In the genomic region with DNA sequence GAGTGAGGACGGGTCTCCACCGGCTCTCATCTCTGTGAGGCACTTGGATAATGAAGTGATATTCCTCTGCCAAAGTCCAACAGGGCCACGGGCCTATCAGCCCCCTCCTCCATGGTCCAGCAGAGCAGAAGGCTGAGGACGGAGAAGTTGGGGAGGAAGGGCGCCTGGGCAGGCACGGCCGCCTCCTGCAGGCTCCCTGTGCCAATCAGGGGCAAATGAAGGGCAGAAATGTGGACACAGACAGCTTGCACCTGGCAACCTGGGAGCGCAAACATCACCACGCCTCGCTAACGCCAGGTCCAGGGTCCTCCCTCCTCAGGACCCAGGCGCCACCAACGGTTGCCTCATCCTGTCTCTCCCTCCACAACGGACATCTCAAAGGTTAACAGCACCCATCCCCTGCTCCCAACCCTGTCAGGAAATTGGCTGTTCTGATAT, we compare ENCODE assay signal across 10 cellular contexts. TPM values are rescaled to one million over a fixed set of nuclear protein-coding genes. Genes with fewer than 3 reads are reported as not detected.
DNase-seq lines count a peak whose midpoint lies in the region; ATAC-seq and TF ChIP-seq lines count a peak whose summit lies in the region.
"Had no signal": no experiment of that assay in that cellular context is flagged by ENCODE, and none has a peak within 500 bp of the region (broad histone marks: within the 10 kb centered on the region; RNA-seq: fewer than 3 reads in every experiment).

No MANE protein-coding gene starts in this region.

- H3K9ac ChIP-seq in liver (ENCODE audit: low read depth in 1 of 2, low read length in 2 of 2), result peak overlapping the region in 1 of 2 donors; percentile 44

- 18% methylated on average over 14 of the region's 14 CpGs for whole genome bisulfite sequencing in liver
- WGBS in transverse colon (ENCODE audit: low coverage in 1 of 2), 2 donors, result 69% methylated on average over 14 of the region's 14 CpGs; no CpG with 5 or more reads in 1 of the 2 donors

- no peak overlapping the region for H3K4me3 ChIP-seq in cardiac muscle cell
- H3K4me3 ChIP-seq in liver (ENCODE audit: low read depth in 1 of 3, low read length in 3 of 3), result no peak overlapping the region
- no peak overlapping the region for H3K4me3 ChIP-seq in transverse colon
- H3K4me3 ChIP-seq: suprapubic skin had no signal

- H3K36me3 ChIP-seq in cardiac muscle cell, result peaks cover 3% of the 10 kb centered on the region
- peaks cover 0 to 3% (median 2%) of the 10 kb centered on the region in 4 donors for H3K36me3 ChIP-seq in liver (ENCODE audit: control insufficient read depth in 4 of 4, insufficient read depth in 3 of 4, low read depth in 1 of 4, low read length in 3 of 4)
- no peaks in the 10 kb centered on the region for H3K36me3 ChIP-seq in transverse colon

- no peak overlapping the region for H3K4me3 Mint-ChIP-seq in activated CD4-positive, alpha-beta T cell treated with anti-CD3 and anti-CD28 coated beads for 36 hours
- H3K4me3 Mint-ChIP-seq: activated naive CD4-positive, alpha-beta T cell treated with anti-CD3 and anti-CD28 coated beads, Interleukin-2, amount 10 ng/mL, durations not matched to agents 7 days and 5 days had no signal

- H3K27ac ChIP-seq in cardiac muscle cell (peak overlapping the region; percentile 84), RWPE1 (peak overlapping the region; percentile 88), liver (ENCODE audit: low read depth in 1 of 2, low read length in 2 of 2) (peak overlapping the region; percentile 75 to 81), transverse colon (peak overlapping the region; percentile 88 to 98 (median 92))
- H3K27ac ChIP-seq: suprapubic skin had no signal

- peaks cover 6% of the 10 kb centered on the region for H3K36me3 Mint-ChIP-seq in activated CD4-positive, alpha-beta T cell treated with anti-CD3 and anti-CD28 coated beads for 36 hours (ENCODE audit: low read depth)

- peaks cover 89% of the 10 kb centered on the region for H3K4me1 Mint-ChIP-seq in activated CD4-positive, alpha-beta T cell treated with anti-CD3 and anti-CD28 coated beads for 36 hours

- TF ChIP-seq EP300 in transverse colon (IDR thresholded peaks at IDR 0.05; ENCODE audit: low read depth), result no peak

- in situ Hi-C loops in transverse colon (cut with MboI; ENCODE audit: low pct_ligation_motif_present in 1 of 4, low pct_unique_long_range_greater_than_20kb in 1 of 4, low sequenced_read_pairs in 3 of 4), result no loop called here

- no peak for ATAC-seq in Right ventricle myocardium superior (ENCODE audit: poor library complexity)
- ATAC-seq in activated CD4-positive, alpha-beta T cell treated with anti-CD3 and anti-CD28 coated beads for 36 hours, result no peak

- TF ChIP-seq CTCF in cardiac muscle cell (IDR thresholded peaks at IDR 0.05; ENCODE audit: low read depth, low read length), result no peak
- no peak for TF ChIP-seq CTCF in RWPE1 (conservative IDR thresholded peaks at IDR 0.05; ENCODE audit: low read depth)
- TF ChIP-seq CTCF in liver (IDR thresholded peaks at IDR 0.05; ENCODE audit: low read depth, low read length, missing input control), result no peak
- no peak for TF ChIP-seq CTCF in transverse colon (IDR thresholded peaks at IDR 0.05)

- intact Hi-C loops in Right ventricle myocardium superior (cut with DNase I), result no loop called here
- intact Hi-C loops in transverse colon (cut with DNase I; ENCODE audit: low total_unique reads), result no loop called here
- intact Hi-C loops in activated CD4-positive, alpha-beta T cell treated with anti-CD3 and anti-CD28 coated beads for 36 hours (cut with DNase I, micrococcal nuclease), result loop anchor here in 1 of 2 experiments (10.0 kb wide), 1 partner anchor 252 kb away; no protein-coding TSS in a partner anchor

- H3K27ac Mint-ChIP-seq in activated CD4-positive, alpha-beta T cell treated with anti-CD3 and anti-CD28 coated beads for 36 hours, result no peak overlapping the region
- H3K27ac Mint-ChIP-seq: activated naive CD4-positive, alpha-beta T cell treated with anti-CD3 and anti-CD28 coated beads, Interleukin-2, amount 10 ng/mL, durations not matched to agents 7 days and 5 days had no signal

- no peaks in the 10 kb centered on the region for H3K9me3 Mint-ChIP-seq in activated CD4-positive, alpha-beta T cell treated with anti-CD3 and anti-CD28 coated beads for 36 hours (ENCODE audit: low read depth)
- H3K9me3 Mint-ChIP-seq: activated naive CD4-positive, alpha-beta T cell treated with anti-CD3 and anti-CD28 coated beads, Interleukin-2, amount 10 ng/mL, durations not matched to agents 7 days and 5 days had no signal

- no peak for DNase-seq in cardiac muscle cell (ENCODE audit: low read depth in 1 of 2, low spot score in 1 of 2)
- no peak for DNase-seq in Right ventricle myocardium superior
- DNase-seq in RWPE1 (ENCODE audit: low spot score), result no peak
- DNase-seq in transverse colon, result peak; percentile 80
- no peak for DNase-seq in OCI-M1 (lab: John Stamatoyannopoulos, UW)
- no peak for DNase-seq in activated CD4-positive, alpha-beta T cell treated with anti-CD3 and anti-CD28 coated beads for 36 hours
- DNase-seq in GDM1 (lab: John Stamatoyannopoulos, UW), result no peak
- DNase-seq: activated naive CD4-positive, alpha-beta T cell treated with anti-CD3 and anti-CD28 coated beads, Interleukin-2, amount 10 ng/mL, durations not matched to agents 7 days and 5 days had no signal

- H3K9me3 ChIP-seq in cardiac muscle cell (ENCODE audit: low read depth) (no peaks in the 10 kb centered on the region), liver (ENCODE audit: control insufficient read depth in 4 of 4, low read length in 3 of 4) (no peaks in the 10 kb centered on the region), transverse colon (no peaks in the 10 kb centered on the region)
- H3K9me3 ChIP-seq: suprapubic skin had no signal

- no peaks in the 10 kb centered on the region for H3K27me3 Mint-ChIP-seq in activated CD4-positive, alpha-beta T cell treated with anti-CD3 and anti-CD28 coated beads for 36 hours
- H3K27me3 Mint-ChIP-seq: activated naive CD4-positive, alpha-beta T cell treated with anti-CD3 and anti-CD28 coated beads, Interleukin-2, amount 10 ng/mL, durations not matched to agents 7 days and 5 days had no signal

- H3K27me3 ChIP-seq in cardiac muscle cell (no peaks in the 10 kb centered on the region), liver (ENCODE audit: control insufficient read depth in 4 of 4, insufficient read depth in 4 of 4, low read length in 3 of 4) (no peaks in the 10 kb centered on the region), transverse colon (no peaks in the 10 kb centered on the region)
- H3K27me3 ChIP-seq: suprapubic skin had no signal

- POLR2A ChIA-PET in RWPE1 (lab: Yijun Ruan, JAX; ENCODE audit: low non-redundant PET), result no interaction called here
- POLR2A ChIA-PET in activated CD4-positive, alpha-beta T cell treated with anti-CD3 and anti-CD28 coated beads for 36 hours (lab: Charles Lee), result no interaction called here

- CTCF ChIA-PET in RWPE1 (lab: Yijun Ruan, JAX), result no interaction called here
- CTCF ChIA-PET in activated CD4-positive, alpha-beta T cell treated with anti-CD3 and anti-CD28 coated beads for 36 hours (lab: Charles Lee), result interaction anchor here (0.7 kb wide), 1 partner anchor 52 kb away, joined by 4 read pairs; no protein-coding TSS in a partner anchor

- TF ChIP-seq POLR2A in transverse colon (IDR thresholded peaks at IDR 0.05), result no peak

- TF ChIP-seq RAD21 in liver (IDR thresholded peaks at IDR 0.05), result peak; percentile 52 to 63

- peaks cover 70% of the 10 kb centered on the region for H3K4me1 ChIP-seq in cardiac muscle cell (ENCODE audit: low read depth)
- peaks cover 34 to 83% (median 71%) of the 10 kb centered on the region in 4 donors for H3K4me1 ChIP-seq in liver (ENCODE audit: control insufficient read depth in 4 of 4, insufficient read depth in 4 of 4, low read length in 3 of 4)
- H3K4me1 ChIP-seq in transverse colon, result peaks cover 84 to 96% (median 95%) of the 10 kb centered on the region in 4 donors

TF ChIP-seq in liver, 16 proteins besides CTCF, POLR2A, EP300 and RAD21 (continues in another document):
- TF ChIP-seq FOXA2 (IDR thresholded peaks at IDR 0.05) (peak; percentile 78), RXRA (IDR thresholded peaks at IDR 0.05) (peak; percentile 90 to 97), NR2F2 (IDR thresholded peaks at IDR 0.05) (no peak), SP1 (IDR thresholded peaks at IDR 0.05) (peak; percentile 77), YY1 (IDR thresholded peaks at IDR 0.05) (peak; percentile 76)
- TF ChIP-seq, protein P1, sequence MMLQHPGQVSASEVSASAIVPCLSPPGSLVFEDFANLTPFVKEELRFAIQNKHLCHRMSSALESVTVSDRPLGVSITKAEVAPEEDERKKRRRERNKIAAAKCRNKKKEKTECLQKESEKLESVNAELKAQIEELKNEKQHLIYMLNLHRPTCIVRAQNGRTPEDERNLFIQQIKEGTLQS (IDR thresholded peaks at IDR 0.05), result peak; percentile 93
- TF ChIP-seq, protein P2, sequence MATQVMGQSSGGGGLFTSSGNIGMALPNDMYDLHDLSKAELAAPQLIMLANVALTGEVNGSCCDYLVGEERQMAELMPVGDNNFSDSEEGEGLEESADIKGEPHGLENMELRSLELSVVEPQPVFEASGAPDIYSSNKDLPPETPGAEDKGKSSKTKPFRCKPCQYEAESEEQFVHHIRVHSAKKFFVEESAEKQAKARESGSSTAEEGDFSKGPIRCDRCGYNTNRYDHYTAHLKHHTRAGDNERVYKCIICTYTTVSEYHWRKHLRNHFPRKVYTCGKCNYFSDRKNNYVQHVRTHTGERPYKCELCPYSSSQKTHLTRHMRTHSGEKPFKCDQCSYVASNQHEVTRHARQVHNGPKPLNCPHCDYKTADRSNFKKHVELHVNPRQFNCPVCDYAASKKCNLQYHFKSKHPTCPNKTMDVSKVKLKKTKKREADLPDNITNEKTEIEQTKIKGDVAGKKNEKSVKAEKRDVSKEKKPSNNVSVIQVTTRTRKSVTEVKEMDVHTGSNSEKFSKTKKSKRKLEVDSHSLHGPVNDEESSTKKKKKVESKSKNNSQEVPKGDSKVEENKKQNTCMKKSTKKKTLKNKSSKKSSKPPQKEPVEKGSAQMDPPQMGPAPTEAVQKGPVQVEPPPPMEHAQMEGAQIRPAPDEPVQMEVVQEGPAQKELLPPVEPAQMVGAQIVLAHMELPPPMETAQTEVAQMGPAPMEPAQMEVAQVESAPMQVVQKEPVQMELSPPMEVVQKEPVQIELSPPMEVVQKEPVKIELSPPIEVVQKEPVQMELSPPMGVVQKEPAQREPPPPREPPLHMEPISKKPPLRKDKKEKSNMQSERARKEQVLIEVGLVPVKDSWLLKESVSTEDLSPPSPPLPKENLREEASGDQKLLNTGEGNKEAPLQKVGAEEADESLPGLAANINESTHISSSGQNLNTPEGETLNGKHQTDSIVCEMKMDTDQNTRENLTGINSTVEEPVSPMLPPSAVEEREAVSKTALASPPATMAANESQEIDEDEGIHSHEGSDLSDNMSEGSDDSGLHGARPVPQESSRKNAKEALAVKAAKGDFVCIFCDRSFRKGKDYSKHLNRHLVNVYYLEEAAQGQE (IDR thresholded peaks at IDR 0.05), result peak; percentile 65

RNA-seq across cellular contexts. Expression of a gene that starts 24.3 kb away (rescaled TPM):
- total RNA-seq in cardiac muscle cell (93.1 and 129 TPM in 2 replicates), Right ventricle myocardium superior (14.0 TPM), liver (10 to 100 TPM in 1 of 2 donors, 1 to 10 TPM in 1; 9.4 to 11.8 TPM), transverse colon (100 to 1,000 TPM in 1 of 4 donors, 10 to 100 TPM in 3; 76.0 to 199 (median 77.1) TPM)
- polyA plus RNA-seq in cardiac muscle cell (60.1 and 80.8 TPM in 2 replicates), liver (10 to 100 TPM in 1 of 2 donors, 1 to 10 TPM in 1; 3.2 to 10.7 TPM)
- total RNA-seq in activated CD4-positive, alpha-beta T cell treated with anti-CD3 and anti-CD28 coated beads for 36 hours, result 1 to 10 TPM; 7.2 to 9.3 TPM
